1 cellular context compared by ENCODE assay signal in the genomic region with DNA sequence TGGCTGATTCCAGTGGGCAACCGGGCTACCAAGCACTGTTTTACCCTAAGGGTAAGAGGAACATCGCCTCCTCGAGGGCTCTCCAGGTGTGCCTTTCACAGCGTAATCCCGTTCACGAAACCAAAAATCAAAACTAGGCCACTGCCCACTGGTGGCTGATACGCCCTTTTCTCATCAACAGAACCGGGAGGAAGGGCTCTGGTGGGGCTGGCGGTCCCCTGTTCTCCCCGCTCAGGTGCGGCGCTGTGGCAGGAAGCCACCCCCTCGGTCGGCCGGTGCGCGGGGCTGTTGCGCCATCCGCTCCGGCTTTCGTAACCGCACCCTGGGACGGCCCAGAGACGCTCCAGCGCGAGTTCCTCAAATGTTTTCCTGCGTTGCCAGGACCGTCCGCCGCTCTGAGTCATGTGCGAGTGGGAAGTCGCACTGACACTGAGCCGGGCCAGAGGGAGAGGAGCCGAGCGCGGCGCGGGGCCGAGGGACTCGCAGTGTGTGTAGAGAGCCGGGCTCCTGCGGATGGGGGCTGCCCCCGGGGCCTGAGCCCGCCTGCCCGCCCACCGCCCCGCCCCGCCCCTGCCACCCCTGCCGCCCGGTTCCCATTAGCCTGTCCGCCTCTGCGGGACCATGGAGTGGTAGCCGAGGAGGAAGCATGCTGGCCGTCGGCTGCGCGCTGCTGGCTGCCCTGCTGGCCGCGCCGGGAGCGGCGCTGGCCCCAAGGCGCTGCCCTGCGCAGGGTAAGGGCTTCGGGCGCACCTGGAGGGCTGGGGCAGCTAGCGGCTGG.
TF ChIP-seq lines count a peak whose summit lies in the region.

Gene IL6R, plus strand, starts transcription at position 360 of the 778 bp plus-strand sequence. Its CDS starts 287 bp downstream, at position 647.

TF ChIP-seq in HepG2, 621 proteins besides CTCF, POLR2A, EP300 and RAD21 (continued from another document and continues in another):
- TF ChIP-seq RBM39 (IDR thresholded peaks at IDR 0.05; ENCODE audit: low read depth, low read length, poor library complexity, severe bottlenecking): no peak
- TF ChIP-seq TAF1 (CRISPR knock-in tag; IDR thresholded peaks at IDR 0.05): peak; percentile 51; the same call in 1 of the 2 replicates
- peak; percentile 95 for TF ChIP-seq KLF6 (CRISPR knock-in tag; IDR thresholded peaks at IDR 0.05)
- no peak for TF ChIP-seq SMARCE1 (IDR thresholded peaks at IDR 0.05; ENCODE audit: borderline replicate concordance)
- no peak for TF ChIP-seq FIP1L1 (IDR thresholded peaks at IDR 0.05; ENCODE audit: borderline replicate concordance, insufficient read depth, low read depth, low read length)
- TF ChIP-seq PRMT3 (CRISPR knock-in tag; IDR thresholded peaks at IDR 0.05; ENCODE audit: borderline replicate concordance, low read depth): no peak
- peak; percentile 37; the same call in 1 of the 2 replicates for TF ChIP-seq ZNF652 (CRISPR knock-in tag; IDR thresholded peaks at IDR 0.05; ENCODE audit: borderline replicate concordance, low read depth)
- TF ChIP-seq FOXK1 (CRISPR knock-in tag; IDR thresholded peaks at IDR 0.05; ENCODE audit: borderline replicate concordance, low read depth): no peak
- TF ChIP-seq, protein P1, sequence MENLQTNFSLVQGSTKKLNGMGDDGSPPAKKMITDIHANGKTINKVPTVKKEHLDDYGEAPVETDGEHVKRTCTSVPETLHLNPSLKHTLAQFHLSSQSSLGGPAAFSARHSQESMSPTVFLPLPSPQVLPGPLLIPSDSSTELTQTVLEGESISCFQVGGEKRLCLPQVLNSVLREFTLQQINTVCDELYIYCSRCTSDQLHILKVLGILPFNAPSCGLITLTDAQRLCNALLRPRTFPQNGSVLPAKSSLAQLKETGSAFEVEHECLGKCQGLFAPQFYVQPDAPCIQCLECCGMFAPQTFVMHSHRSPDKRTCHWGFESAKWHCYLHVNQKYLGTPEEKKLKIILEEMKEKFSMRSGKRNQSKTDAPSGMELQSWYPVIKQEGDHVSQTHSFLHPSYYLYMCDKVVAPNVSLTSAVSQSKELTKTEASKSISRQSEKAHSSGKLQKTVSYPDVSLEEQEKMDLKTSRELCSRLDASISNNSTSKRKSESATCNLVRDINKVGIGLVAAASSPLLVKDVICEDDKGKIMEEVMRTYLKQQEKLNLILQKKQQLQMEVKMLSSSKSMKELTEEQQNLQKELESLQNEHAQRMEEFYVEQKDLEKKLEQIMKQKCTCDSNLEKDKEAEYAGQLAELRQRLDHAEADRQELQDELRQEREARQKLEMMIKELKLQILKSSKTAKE (CRISPR knock-in tag; IDR thresholded peaks at IDR 0.05; ENCODE audit: borderline replicate concordance): no peak
- TF ChIP-seq SALL2 (CRISPR knock-in tag; IDR thresholded peaks at IDR 0.05): no peak
- peak; percentile 60; the same call in 1 of the 2 replicates for TF ChIP-seq HIVEP1 (CRISPR knock-in tag; IDR thresholded peaks at IDR 0.05)
- TF ChIP-seq ZNF569 (CRISPR knock-in tag; IDR thresholded peaks at IDR 0.05; ENCODE audit: borderline replicate concordance): no peak
- no peak for TF ChIP-seq SNAI1 (CRISPR knock-in tag; IDR thresholded peaks at IDR 0.05; ENCODE audit: borderline replicate concordance)
- no peak for TF ChIP-seq ZNF672 (CRISPR knock-in tag; IDR thresholded peaks at IDR 0.05)
- TF ChIP-seq, protein P2, sequence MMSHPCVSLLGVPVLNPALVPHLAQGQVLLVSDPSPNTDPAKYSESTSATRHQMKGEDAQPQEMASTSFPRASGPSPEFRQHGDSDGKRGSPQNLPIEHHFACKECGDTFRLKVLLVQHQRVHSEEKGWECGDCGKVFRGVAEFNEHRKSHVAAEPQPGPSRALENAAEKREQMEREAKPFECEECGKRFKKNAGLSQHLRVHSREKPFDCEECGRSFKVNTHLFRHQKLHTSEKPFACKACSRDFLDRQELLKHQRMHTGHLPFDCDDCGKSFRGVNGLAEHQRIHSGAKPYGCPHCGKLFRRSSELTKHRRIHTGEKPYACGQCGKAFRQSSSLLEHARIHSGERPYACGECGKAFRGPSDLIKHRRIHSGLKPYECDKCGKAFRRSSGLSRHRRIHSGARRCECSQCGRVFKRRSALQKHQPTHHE (CRISPR knock-in tag; IDR thresholded peaks at IDR 0.05; ENCODE audit: borderline replicate concordance): no peak
- TF ChIP-seq ZNF790 (CRISPR knock-in tag; IDR thresholded peaks at IDR 0.05; ENCODE audit: borderline replicate concordance): no peak
- no peak for TF ChIP-seq ZNF20 (CRISPR knock-in tag; IDR thresholded peaks at IDR 0.05)
- TF ChIP-seq, protein P3, sequence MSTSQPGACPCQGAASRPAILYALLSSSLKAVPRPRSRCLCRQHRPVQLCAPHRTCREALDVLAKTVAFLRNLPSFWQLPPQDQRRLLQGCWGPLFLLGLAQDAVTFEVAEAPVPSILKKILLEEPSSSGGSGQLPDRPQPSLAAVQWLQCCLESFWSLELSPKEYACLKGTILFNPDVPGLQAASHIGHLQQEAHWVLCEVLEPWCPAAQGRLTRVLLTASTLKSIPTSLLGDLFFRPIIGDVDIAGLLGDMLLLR (CRISPR knock-in tag; IDR thresholded peaks at IDR 0.05): no peak
- TF ChIP-seq MIXL1 (CRISPR knock-in tag; IDR thresholded peaks at IDR 0.05): peak; percentile 46
- peak; percentile 32; the same call in 1 of the 2 replicates for TF ChIP-seq ZNF292 (CRISPR knock-in tag; IDR thresholded peaks at IDR 0.05; ENCODE audit: borderline replicate concordance, low read depth)
- TF ChIP-seq ZNF142 (CRISPR knock-in tag; IDR thresholded peaks at IDR 0.05): peak; percentile 86
- no peak for TF ChIP-seq ZNF496 (CRISPR knock-in tag; IDR thresholded peaks at IDR 0.05; ENCODE audit: insufficient replicate concordance)
- TF ChIP-seq TEAD3 (CRISPR knock-in tag; optimal IDR thresholded peaks at IDR 0.05; ENCODE audit: borderline replicate concordance): peak; percentile 64
- no peak; the same call in 1 of the 2 replicates for TF ChIP-seq DR1 (CRISPR knock-in tag; IDR thresholded peaks at IDR 0.05)
- no peak for TF ChIP-seq NFRKB (IDR thresholded peaks at IDR 0.05)
- peak; percentile 80; the same call in 1 of the 2 replicates for TF ChIP-seq ZMAT3 (CRISPR knock-in tag; conservative IDR thresholded peaks at IDR 0.05)
- TF ChIP-seq, protein P4, sequence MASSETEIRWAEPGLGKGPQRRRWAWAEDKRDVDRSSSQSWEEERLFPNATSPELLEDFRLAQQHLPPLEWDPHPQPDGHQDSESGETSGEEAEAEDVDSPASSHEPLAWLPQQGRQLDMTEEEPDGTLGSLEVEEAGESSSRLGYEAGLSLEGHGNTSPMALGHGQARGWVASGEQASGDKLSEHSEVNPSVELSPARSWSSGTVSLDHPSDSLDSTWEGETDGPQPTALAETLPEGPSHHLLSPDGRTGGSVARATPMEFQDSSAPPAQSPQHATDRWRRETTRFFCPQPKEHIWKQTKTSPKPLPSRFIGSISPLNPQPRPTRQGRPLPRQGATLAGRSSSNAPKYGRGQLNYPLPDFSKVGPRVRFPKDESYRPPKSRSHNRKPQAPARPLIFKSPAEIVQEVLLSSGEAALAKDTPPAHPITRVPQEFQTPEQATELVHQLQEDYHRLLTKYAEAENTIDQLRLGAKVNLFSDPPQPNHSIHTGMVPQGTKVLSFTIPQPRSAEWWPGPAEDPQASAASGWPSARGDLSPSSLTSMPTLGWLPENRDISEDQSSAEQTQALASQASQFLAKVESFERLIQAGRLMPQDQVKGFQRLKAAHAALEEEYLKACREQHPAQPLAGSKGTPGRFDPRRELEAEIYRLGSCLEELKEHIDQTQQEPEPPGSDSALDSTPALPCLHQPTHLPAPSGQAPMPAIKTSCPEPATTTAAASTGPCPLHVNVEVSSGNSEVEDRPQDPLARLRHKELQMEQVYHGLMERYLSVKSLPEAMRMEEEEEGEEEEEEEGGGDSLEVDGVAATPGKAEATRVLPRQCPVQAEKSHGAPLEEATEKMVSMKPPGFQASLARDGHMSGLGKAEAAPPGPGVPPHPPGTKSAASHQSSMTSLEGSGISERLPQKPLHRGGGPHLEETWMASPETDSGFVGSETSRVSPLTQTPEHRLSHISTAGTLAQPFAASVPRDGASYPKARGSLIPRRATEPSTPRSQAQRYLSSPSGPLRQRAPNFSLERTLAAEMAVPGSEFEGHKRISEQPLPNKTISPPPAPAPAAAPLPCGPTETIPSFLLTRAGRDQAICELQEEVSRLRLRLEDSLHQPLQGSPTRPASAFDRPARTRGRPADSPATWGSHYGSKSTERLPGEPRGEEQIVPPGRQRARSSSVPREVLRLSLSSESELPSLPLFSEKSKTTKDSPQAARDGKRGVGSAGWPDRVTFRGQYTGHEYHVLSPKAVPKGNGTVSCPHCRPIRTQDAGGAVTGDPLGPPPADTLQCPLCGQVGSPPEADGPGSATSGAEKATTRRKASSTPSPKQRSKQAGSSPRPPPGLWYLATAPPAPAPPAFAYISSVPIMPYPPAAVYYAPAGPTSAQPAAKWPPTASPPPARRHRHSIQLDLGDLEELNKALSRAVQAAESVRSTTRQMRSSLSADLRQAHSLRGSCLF (CRISPR knock-in tag; IDR thresholded peaks at IDR 0.05; ENCODE audit: borderline replicate concordance): no peak
- no peak for TF ChIP-seq HCFC1 (IDR thresholded peaks at IDR 0.05; ENCODE audit: low read depth, low read length)
- TF ChIP-seq, protein P5, sequence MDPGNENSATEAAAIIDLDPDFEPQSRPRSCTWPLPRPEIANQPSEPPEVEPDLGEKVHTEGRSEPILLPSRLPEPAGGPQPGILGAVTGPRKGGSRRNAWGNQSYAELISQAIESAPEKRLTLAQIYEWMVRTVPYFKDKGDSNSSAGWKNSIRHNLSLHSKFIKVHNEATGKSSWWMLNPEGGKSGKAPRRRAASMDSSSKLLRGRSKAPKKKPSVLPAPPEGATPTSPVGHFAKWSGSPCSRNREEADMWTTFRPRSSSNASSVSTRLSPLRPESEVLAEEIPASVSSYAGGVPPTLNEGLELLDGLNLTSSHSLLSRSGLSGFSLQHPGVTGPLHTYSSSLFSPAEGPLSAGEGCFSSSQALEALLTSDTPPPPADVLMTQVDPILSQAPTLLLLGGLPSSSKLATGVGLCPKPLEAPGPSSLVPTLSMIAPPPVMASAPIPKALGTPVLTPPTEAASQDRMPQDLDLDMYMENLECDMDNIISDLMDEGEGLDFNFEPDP (CRISPR knock-in tag; conservative IDR thresholded peaks at IDR 0.05): no peak
- TF ChIP-seq SRF (IDR thresholded peaks at IDR 0.05; ENCODE audit: low read depth, low read length): no peak
- no peak for TF ChIP-seq ISL2 (CRISPR knock-in tag; IDR thresholded peaks at IDR 0.05)
- TF ChIP-seq ONECUT2 (CRISPR knock-in tag; IDR thresholded peaks at IDR 0.05): 0 out of 2 replicates have a peak, but pooled peaks have one; percentile 16
- TF ChIP-seq HNF1B (CRISPR knock-in tag; IDR thresholded peaks at IDR 0.05): peak; percentile 62; the same call in 1 of the 2 replicates
- no peak for TF ChIP-seq PCBP2 (optimal IDR thresholded peaks at IDR 0.05; ENCODE audit: low read depth, low read length, poor library complexity, severe bottlenecking)
- TF ChIP-seq SRSF9 (IDR thresholded peaks at IDR 0.05; ENCODE audit: borderline replicate concordance, insufficient read depth, low read depth, low read length, poor library complexity, severe bottlenecking): no peak
- no peak for TF ChIP-seq ZNF773 (CRISPR knock-in tag; IDR thresholded peaks at IDR 0.05; ENCODE audit: borderline replicate concordance)
- TF ChIP-seq FOSL2 (CRISPR knock-in tag; IDR thresholded peaks at IDR 0.05): peak; percentile 92
- no peak for TF ChIP-seq GABPA (IDR thresholded peaks at IDR 0.05; ENCODE audit: low read depth, low read length)
- TF ChIP-seq GABPA (CRISPR knock-in tag; IDR thresholded peaks at IDR 0.05; ENCODE audit: low read depth): peak; percentile 49
- 0 out of 2 replicates have a peak, but pooled peaks have one; percentile 29 for TF ChIP-seq ZNF501 (CRISPR knock-in tag; IDR thresholded peaks at IDR 0.05)
- TF ChIP-seq ZNF431 (CRISPR knock-in tag; IDR thresholded peaks at IDR 0.05; ENCODE audit: borderline replicate concordance, low read depth): no peak
- TF ChIP-seq ZNF552 (CRISPR knock-in tag; IDR thresholded peaks at IDR 0.05; ENCODE audit: borderline replicate concordance): no peak
- peak; percentile 66; the same call in 1 of the 2 replicates for TF ChIP-seq KDM1A (CRISPR knock-in tag; IDR thresholded peaks at IDR 0.05)
